Comparison of ENCODE assay signal across 8 cellular contexts in genomic region chrX:29434939-29435338, GRCh38.
"Had no signal": no experiment of that assay in that cellular context is flagged by ENCODE, and none has a peak within 500 bp of the region (broad histone marks: within the 10 kb centered on the region; RNA-seq: fewer than 3 reads in every experiment).

No MANE protein-coding gene starts in this region.

- FAIRE-seq: K562 had no signal

- H3K4me1 ChIP-seq: HAP-1 had no signal

- H3K9me3 ChIP-seq: HAP-1 had no signal

- H3K4me3 ChIP-seq: GM23248, HAP-1, K562 had no signal

- H3K36me3 ChIP-seq: HAP-1 had no signal

- H3K9ac ChIP-seq: GM23248 had no signal

- DNase-seq: GM23248, GOT3, H7, KG1 had no signal

- ATAC-seq: HCT116, K562 had no signal

- H2AFZ ChIP-seq: GM23248 had no signal

- H3K27ac ChIP-seq: GM23248, HL-60 had no signal
